17 cellular contexts compared by ENCODE assay signal in genomic region chr9:10008101-10008799, GRCh38.
"Had no signal": no experiment of that assay in that cellular context is flagged by ENCODE, and none has a peak within 500 bp of the region (broad histone marks: within the 10 kb centered on the region; RNA-seq: fewer than 3 reads in every experiment).

No MANE protein-coding gene starts in this region.

- H3K36me3 ChIP-seq: tibial nerve had no signal

- H3K4me3 ChIP-seq: lung, smooth muscle cell, tibial nerve had no signal

- H3K27ac ChIP-seq: tibial nerve had no signal

- H3K9me3 ChIP-seq: tibial nerve had no signal

- H3K27me3 ChIP-seq: tibial nerve had no signal

- H3K4me2 ChIP-seq: smooth muscle cell had no signal

- ATAC-seq: left colon; naive thymus-derived CD4-positive, alpha-beta T cell; right cardiac atrium; stimulated activated naive B cell treated with anti-CD40 and anti-IgM and Interleukin-4, amounts not matched to agents 10 μg/mL and 1 μg/mL and 100 μg/mL, for 72 hours; T-helper 17 cell had no signal

- DNase-seq: activated B cell treated with CpG ODN at 0.5 μM for 24 hours; activated CD4-positive, alpha-beta T cell treated with anti-CD3 and anti-CD28 coated beads, Interleukin-2, amount 10 ng/mL, durations not matched to agents 24 days and 14 days; activated CD8-positive, alpha-beta memory T cell treated with anti-CD3 and anti-CD28 coated beads for 24 hours; activated naive CD4-positive, alpha-beta T cell treated with anti-CD3 and anti-CD28 coated beads, Interleukin-2, amount 10 ng/mL, durations not matched to agents 7 days and 5 days; central memory CD4-positive, alpha-beta T cell; cortex of kidney; effector CD8-positive, alpha-beta T cell; left colon; naive thymus-derived CD4-positive, alpha-beta T cell; nucleus accumbens; right cardiac atrium; stimulated activated CD4-positive, alpha-beta T cell treated with anti-CD3 and anti-CD28 coated beads, Interleukin-1b, Interleukin-23, amount 100 ng/mL, for 48 hours; stimulated activated naive B cell treated with anti-CD40 and anti-IgM and Interleukin-4, amounts not matched to agents 10 μg/mL and 1 μg/mL and 100 μg/mL, for 72 hours; T-helper 17 cell had no signal
